Comparison of ENCODE assay signal across 8 cellular contexts in the genomic region with DNA sequence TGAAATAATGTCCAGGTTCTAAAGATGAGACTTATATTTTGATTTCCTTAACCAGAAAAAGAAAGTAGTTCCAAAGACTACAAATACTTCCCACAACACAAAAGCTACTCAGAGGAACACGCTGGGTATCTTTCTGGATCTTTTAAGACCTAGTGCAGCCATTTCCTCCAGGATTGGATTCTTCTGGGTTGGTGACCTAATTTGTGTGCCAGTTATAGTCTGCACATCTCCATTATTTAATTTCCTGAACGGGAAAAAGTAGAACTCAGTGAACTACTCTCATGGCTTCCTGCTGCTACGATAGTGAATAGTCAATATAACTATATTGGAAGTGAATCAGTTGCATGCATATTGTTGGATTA. TPM values are rescaled to one million over a fixed set of nuclear protein-coding genes. Genes with fewer than 3 reads are reported as not detected.
DNase-seq lines count a peak whose midpoint lies in the region; ATAC-seq and TF ChIP-seq lines count a peak whose summit lies in the region.

No MANE protein-coding gene starts in this region.

- H3K36me3 Mint-ChIP-seq in WTC11: peaks cover 3% of the 10 kb centered on the region; the same call in 1 of the 2 replicates

- no peaks in the 10 kb centered on the region for H3K9me3 Mint-ChIP-seq in WTC11

- peak overlapping the region; percentile 86 for H3K4me3 Mint-ChIP-seq in WTC11

- H4K20me1 ChIP-seq in smooth muscle cell (ENCODE audit: low read depth): peaks cover 35% of the 10 kb centered on the region

- H3K9ac ChIP-seq in smooth muscle cell (ENCODE audit: low read depth): peak overlapping the region; percentile 72

- no peaks in the 10 kb centered on the region for H3K27me3 ChIP-seq in HAP-1 (ENCODE audit: low read depth)
- H3K27me3 ChIP-seq in smooth muscle cell (ENCODE audit: low read depth): no peaks in the 10 kb centered on the region

- H2AFZ ChIP-seq in smooth muscle cell (ENCODE audit: low read depth): no peak overlapping the region

- in situ Hi-C loops in HAP-1 (cut with MboI; ENCODE audit: low sequenced_read_pairs): no loop called here

- H3K79me2 ChIP-seq in smooth muscle cell (ENCODE audit: low read depth): peaks cover 54% of the 10 kb centered on the region

- H3K4me2 ChIP-seq in smooth muscle cell: peak overlapping the region; percentile 88

- TF ChIP-seq CTCF in WTC11 (IDR thresholded peaks at IDR 0.05) (no peak), smooth muscle cell (IDR thresholded peaks at IDR 0.05; ENCODE audit: borderline replicate concordance, insufficient read depth, poor library complexity, severe bottlenecking) (no peak)

- 27% methylated on average over 3 of the region's 3 CpGs for WGBS in smooth muscle cell (ENCODE audit: low lambda C conversion rate)

- CTCF ChIA-PET in WTC11 (lab: Charles Lee): no interaction called here

- H3K27me3 Mint-ChIP-seq in WTC11 (ENCODE audit: low read depth): peaks cover 18% of the 10 kb centered on the region

- peak overlapping the region; percentile 89 for H3K27ac ChIP-seq in smooth muscle cell (ENCODE audit: low read depth)

- H3K4me3 ChIP-seq in HAP-1 (peak overlapping the region; percentile 75), smooth muscle cell (peak overlapping the region; percentile 68)

- H3K36me3 ChIP-seq in HAP-1 (replicated peaks) (no peaks in the 10 kb centered on the region; the same call in 1 of the 2 replicates), smooth muscle cell (ENCODE audit: low read depth) (peaks cover 5% of the 10 kb centered on the region)

- POLR2A ChIA-PET in WTC11 (lab: Charles Lee): no interaction called here

- peaks cover 24% of the 10 kb centered on the region for H3K4me1 Mint-ChIP-seq in WTC11

- DNase-seq in HAP-1 (ENCODE audit: low spot score in 2 of 2) (no peak), WTC11 (ENCODE audit: low spot score) (no peak), hepatic stellate cell (ENCODE audit: low spot score) (peak; percentile 26), smooth muscle cell (lab: John Stamatoyannopoulos, UW; ENCODE audit: unreplicated experiment) (no peak), islet precursor cell (no peak), retina (no peak), NCI-H526 (lab: John Stamatoyannopoulos, UW) (no peak)

- H3K4me1 ChIP-seq in HAP-1 (peaks cover 9% of the 10 kb centered on the region), smooth muscle cell (ENCODE audit: low read depth) (peaks cover 16% of the 10 kb centered on the region)

- no peak for ATAC-seq in WTC11
- no peak for ATAC-seq in HG03439 (IDR thresholded peaks at IDR 0.05; ENCODE audit: unreplicated experiment)

- no peaks in the 10 kb centered on the region for H3K9me3 ChIP-seq in HAP-1
- H3K9me3 ChIP-seq in smooth muscle cell (replicated peaks; ENCODE audit: low read depth): no peaks in the 10 kb centered on the region

- no peak overlapping the region for H3K27ac Mint-ChIP-seq in WTC11

- H3F3A ChIP-seq in smooth muscle cell (ENCODE audit: low read depth): peaks cover 35% of the 10 kb centered on the region

TF ChIP-seq in WTC11, 78 proteins besides CTCF, POLR2A, EP300 and RAD21:
- TF ChIP-seq FOXJ3 (CRISPR knock-in tag; IDR thresholded peaks at IDR 0.05; ENCODE audit: borderline replicate concordance) (no peak), CREB1 (CRISPR knock-in tag; IDR thresholded peaks at IDR 0.05) (no peak), TEAD1 (CRISPR knock-in tag; IDR thresholded peaks at IDR 0.05) (no peak), GABPB1 (CRISPR knock-in tag; IDR thresholded peaks at IDR 0.05) (no peak), SMAD4 (CRISPR knock-in tag; IDR thresholded peaks at IDR 0.05) (no peak), RORB (CRISPR knock-in tag; IDR thresholded peaks at IDR 0.05) (no peak), EMX1 (CRISPR knock-in tag; IDR thresholded peaks at IDR 0.05) (no peak), ZNF416 (CRISPR knock-in tag; IDR thresholded peaks at IDR 0.05) (no peak), ELF4 (CRISPR knock-in tag; IDR thresholded peaks at IDR 0.05; ENCODE audit: low read depth) (no peak), OVOL2 (CRISPR knock-in tag; IDR thresholded peaks at IDR 0.05; ENCODE audit: borderline replicate concordance) (no peak), SOX15 (CRISPR knock-in tag; IDR thresholded peaks at IDR 0.05) (no peak), TEAD4 (CRISPR knock-in tag; IDR thresholded peaks at IDR 0.05) (no peak), ZNF671 (CRISPR knock-in tag; IDR thresholded peaks at IDR 0.05) (no peak)
- TF ChIP-seq, protein P1, sequence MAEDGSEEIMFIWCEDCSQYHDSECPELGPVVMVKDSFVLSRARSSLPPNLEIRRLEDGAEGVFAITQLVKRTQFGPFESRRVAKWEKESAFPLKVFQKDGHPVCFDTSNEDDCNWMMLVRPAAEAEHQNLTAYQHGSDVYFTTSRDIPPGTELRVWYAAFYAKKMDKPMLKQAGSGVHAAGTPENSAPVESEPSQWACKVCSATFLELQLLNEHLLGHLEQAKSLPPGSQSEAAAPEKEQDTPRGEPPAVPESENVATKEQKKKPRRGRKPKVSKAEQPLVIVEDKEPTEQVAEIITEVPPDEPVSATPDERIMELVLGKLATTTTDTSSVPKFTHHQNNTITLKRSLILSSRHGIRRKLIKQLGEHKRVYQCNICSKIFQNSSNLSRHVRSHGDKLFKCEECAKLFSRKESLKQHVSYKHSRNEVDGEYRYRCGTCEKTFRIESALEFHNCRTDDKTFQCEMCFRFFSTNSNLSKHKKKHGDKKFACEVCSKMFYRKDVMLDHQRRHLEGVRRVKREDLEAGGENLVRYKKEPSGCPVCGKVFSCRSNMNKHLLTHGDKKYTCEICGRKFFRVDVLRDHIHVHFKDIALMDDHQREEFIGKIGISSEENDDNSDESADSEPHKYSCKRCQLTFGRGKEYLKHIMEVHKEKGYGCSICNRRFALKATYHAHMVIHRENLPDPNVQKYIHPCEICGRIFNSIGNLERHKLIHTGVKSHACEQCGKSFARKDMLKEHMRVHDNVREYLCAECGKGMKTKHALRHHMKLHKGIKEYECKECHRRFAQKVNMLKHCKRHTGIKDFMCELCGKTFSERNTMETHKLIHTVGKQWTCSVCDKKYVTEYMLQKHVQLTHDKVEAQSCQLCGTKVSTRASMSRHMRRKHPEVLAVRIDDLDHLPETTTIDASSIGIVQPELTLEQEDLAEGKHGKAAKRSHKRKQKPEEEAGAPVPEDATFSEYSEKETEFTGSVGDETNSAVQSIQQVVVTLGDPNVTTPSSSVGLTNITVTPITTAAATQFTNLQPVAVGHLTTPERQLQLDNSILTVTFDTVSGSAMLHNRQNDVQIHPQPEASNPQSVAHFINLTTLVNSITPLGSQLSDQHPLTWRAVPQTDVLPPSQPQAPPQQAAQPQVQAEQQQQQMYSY (CRISPR knock-in tag; IDR thresholded peaks at IDR 0.05): no peak
- TF ChIP-seq, protein P2, sequence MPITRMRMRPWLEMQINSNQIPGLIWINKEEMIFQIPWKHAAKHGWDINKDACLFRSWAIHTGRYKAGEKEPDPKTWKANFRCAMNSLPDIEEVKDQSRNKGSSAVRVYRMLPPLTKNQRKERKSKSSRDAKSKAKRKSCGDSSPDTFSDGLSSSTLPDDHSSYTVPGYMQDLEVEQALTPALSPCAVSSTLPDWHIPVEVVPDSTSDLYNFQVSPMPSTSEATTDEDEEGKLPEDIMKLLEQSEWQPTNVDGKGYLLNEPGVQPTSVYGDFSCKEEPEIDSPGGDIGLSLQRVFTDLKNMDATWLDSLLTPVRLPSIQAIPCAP (CRISPR knock-in tag; IDR thresholded peaks at IDR 0.05): no peak
- TF ChIP-seq, protein P3, sequence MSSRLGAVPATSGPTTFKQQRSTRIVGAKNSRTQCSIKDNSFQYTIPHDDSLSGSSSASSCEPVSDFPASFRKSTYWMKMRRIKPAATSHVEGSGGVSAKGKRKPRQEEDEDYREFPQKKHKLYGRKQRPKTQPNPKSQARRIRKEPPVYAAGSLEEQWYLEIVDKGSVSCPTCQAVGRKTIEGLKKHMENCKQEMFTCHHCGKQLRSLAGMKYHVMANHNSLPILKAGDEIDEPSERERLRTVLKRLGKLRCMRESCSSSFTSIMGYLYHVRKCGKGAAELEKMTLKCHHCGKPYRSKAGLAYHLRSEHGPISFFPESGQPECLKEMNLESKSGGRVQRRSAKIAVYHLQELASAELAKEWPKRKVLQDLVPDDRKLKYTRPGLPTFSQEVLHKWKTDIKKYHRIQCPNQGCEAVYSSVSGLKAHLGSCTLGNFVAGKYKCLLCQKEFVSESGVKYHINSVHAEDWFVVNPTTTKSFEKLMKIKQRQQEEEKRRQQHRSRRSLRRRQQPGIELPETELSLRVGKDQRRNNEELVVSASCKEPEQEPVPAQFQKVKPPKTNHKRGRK (CRISPR knock-in tag; IDR thresholded peaks at IDR 0.05; ENCODE audit: borderline replicate concordance): no peak
- TF ChIP-seq, protein P4, sequence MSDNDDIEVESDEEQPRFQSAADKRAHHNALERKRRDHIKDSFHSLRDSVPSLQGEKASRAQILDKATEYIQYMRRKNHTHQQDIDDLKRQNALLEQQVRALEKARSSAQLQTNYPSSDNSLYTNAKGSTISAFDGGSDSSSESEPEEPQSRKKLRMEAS (CRISPR knock-in tag; IDR thresholded peaks at IDR 0.05): no peak
- TF ChIP-seq, protein P5, sequence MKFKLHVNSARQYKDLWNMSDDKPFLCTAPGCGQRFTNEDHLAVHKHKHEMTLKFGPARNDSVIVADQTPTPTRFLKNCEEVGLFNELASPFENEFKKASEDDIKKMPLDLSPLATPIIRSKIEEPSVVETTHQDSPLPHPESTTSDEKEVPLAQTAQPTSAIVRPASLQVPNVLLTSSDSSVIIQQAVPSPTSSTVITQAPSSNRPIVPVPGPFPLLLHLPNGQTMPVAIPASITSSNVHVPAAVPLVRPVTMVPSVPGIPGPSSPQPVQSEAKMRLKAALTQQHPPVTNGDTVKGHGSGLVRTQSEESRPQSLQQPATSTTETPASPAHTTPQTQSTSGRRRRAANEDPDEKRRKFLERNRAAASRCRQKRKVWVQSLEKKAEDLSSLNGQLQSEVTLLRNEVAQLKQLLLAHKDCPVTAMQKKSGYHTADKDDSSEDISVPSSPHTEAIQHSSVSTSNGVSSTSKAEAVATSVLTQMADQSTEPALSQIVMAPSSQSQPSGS (CRISPR knock-in tag; IDR thresholded peaks at IDR 0.05; ENCODE audit: borderline replicate concordance, low read depth): no peak
- TF ChIP-seq, protein P6, sequence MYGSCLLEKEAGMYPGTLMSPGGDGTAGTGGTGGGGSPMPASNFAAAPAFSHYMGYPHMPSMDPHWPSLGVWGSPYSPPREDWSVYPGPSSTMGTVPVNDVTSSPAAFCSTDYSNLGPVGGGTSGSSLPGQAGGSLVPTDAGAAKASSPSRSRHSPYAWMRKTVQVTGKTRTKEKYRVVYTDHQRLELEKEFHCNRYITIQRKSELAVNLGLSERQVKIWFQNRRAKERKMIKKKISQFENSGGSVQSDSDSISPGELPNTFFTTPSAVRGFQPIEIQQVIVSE (CRISPR knock-in tag; IDR thresholded peaks at IDR 0.05; ENCODE audit: borderline replicate concordance): no peak
TF ChIP-seq in WTC11: peak in this region for 0.

RNA-seq across cellular contexts. Expression of a gene that starts 1.5 kb away (rescaled TPM):
- total RNA-seq in WTC11 (2021) (9.0 to 12.5 TPM (median 10.6 TPM) in 3 replicates), smooth muscle cell (109 and 117 TPM in 2 replicates)
- 26.9 and 27.2 TPM in 2 replicates for polyA plus RNA-seq in smooth muscle cell
